11 cellular contexts compared by ENCODE assay signal in genomic region chr11:114172055-114172861, GRCh38.
DNase-seq lines count a peak whose midpoint lies in the region; ATAC-seq and TF ChIP-seq lines count a peak whose summit lies in the region.
"Had no signal": no experiment of that assay in that cellular context is flagged by ENCODE, and none has a peak within 500 bp of the region (broad histone marks: within the 10 kb centered on the region; RNA-seq: fewer than 3 reads in every experiment).

No MANE protein-coding gene starts in this region.

- H3K9me3 Mint-ChIP-seq in T-helper 2 cell treated with Interferon-gamma antibody and Interleukin-4, amounts not matched to agents 5 μg/mL and 100 μg/mL, for 36 hours, result no peaks in the 10 kb centered on the region
- H3K9me3 Mint-ChIP-seq in stimulated activated naive CD8-positive, alpha-beta T cell treated with anti-CD3 and anti-CD28 coated beads, Interleukin-15, amount 100 ng/mL, for 72 hours, result no peaks in the 10 kb centered on the region
- peaks cover 2% of the 10 kb centered on the region for H3K9me3 Mint-ChIP-seq in glutamatergic neuron (ENCODE audit: unreplicated experiment)

- no peaks in the 10 kb centered on the region for H3K9me3 ChIP-seq in right cardiac atrium (ENCODE audit: control insufficient read depth, low read length)
- H3K9me3 ChIP-seq: A549 had no signal

- DNase-seq in NCI-H1105 treated with DMSO at 0.1 percent for 48 hours (lab: John Stamatoyannopoulos, UW), result peak; percentile 53
- DNase-seq in NCI-H1105 (lab: John Stamatoyannopoulos, UW), result no peak
- no peak for DNase-seq in T-helper 2 cell treated with Interferon-gamma antibody and Interleukin-4, amounts not matched to agents 5 μg/mL and 100 μg/mL, for 36 hours (ENCODE audit: low spot score)
- no peak for DNase-seq in right cardiac atrium
- no peak for DNase-seq in stimulated activated naive CD8-positive, alpha-beta T cell treated with anti-CD3 and anti-CD28 coated beads, Interleukin-15, amount 100 ng/mL, for 72 hours
- DNase-seq in glutamatergic neuron, result no peak
- DNase-seq in DMS114 treated with DMSO at 0.1 percent for 48 hours (lab: John Stamatoyannopoulos, UW; ENCODE audit: unreplicated experiment), result no peak
- DNase-seq: NCI-H1694 treated with DMSO at 0.1 percent for 48 hours, occipital lobe had no signal

- WGBS in right cardiac atrium, result 55% methylated on average over 14 of the region's 14 CpGs

- peaks cover 76% of the 10 kb centered on the region for H3K4me1 ChIP-seq in right cardiac atrium (ENCODE audit: control insufficient read depth, insufficient read depth, low read length)
- H3K4me1 ChIP-seq: A549 had no signal

- peaks cover 73% of the 10 kb centered on the region for H3K4me1 Mint-ChIP-seq in T-helper 2 cell treated with Interferon-gamma antibody and Interleukin-4, amounts not matched to agents 5 μg/mL and 100 μg/mL, for 36 hours (ENCODE audit: low read depth)
- peaks cover 81% of the 10 kb centered on the region for H3K4me1 Mint-ChIP-seq in stimulated activated naive CD8-positive, alpha-beta T cell treated with anti-CD3 and anti-CD28 coated beads, Interleukin-15, amount 100 ng/mL, for 72 hours
- H3K4me1 Mint-ChIP-seq in glutamatergic neuron (ENCODE audit: low read depth, unreplicated experiment), result peaks cover 26% of the 10 kb centered on the region

- TF ChIP-seq CTCF in glutamatergic neuron (IDR thresholded peaks at IDR 0.05; ENCODE audit: partially characterized antibody, unreplicated experiment), result no peak

- H3K27ac ChIP-seq in right cardiac atrium (ENCODE audit: low read length), result peak overlapping the region; percentile 100

- H3K27ac Mint-ChIP-seq in T-helper 2 cell treated with Interferon-gamma antibody and Interleukin-4, amounts not matched to agents 5 μg/mL and 100 μg/mL, for 36 hours, result peak overlapping the region; percentile 73
- H3K27ac Mint-ChIP-seq in stimulated activated naive CD8-positive, alpha-beta T cell treated with anti-CD3 and anti-CD28 coated beads, Interleukin-15, amount 100 ng/mL, for 72 hours, result peak overlapping the region in 1 of 2 donors; percentile 78
- no peak overlapping the region for H3K27ac Mint-ChIP-seq in glutamatergic neuron (ENCODE audit: unreplicated experiment)

- H3K27me3 ChIP-seq in right cardiac atrium (ENCODE audit: control insufficient read depth, insufficient read depth), result no peaks in the 10 kb centered on the region

- H3K27me3 Mint-ChIP-seq in T-helper 2 cell treated with Interferon-gamma antibody and Interleukin-4, amounts not matched to agents 5 μg/mL and 100 μg/mL, for 36 hours (ENCODE audit: low read depth), result peaks cover 7% of the 10 kb centered on the region
- no peaks in the 10 kb centered on the region for H3K27me3 Mint-ChIP-seq in stimulated activated naive CD8-positive, alpha-beta T cell treated with anti-CD3 and anti-CD28 coated beads, Interleukin-15, amount 100 ng/mL, for 72 hours
- H3K27me3 Mint-ChIP-seq in glutamatergic neuron (ENCODE audit: unreplicated experiment), result peaks cover 2% of the 10 kb centered on the region

- peak overlapping the region; percentile 42 for H3K4me3 Mint-ChIP-seq in T-helper 2 cell treated with Interferon-gamma antibody and Interleukin-4, amounts not matched to agents 5 μg/mL and 100 μg/mL, for 36 hours
- H3K4me3 Mint-ChIP-seq in stimulated activated naive CD8-positive, alpha-beta T cell treated with anti-CD3 and anti-CD28 coated beads, Interleukin-15, amount 100 ng/mL, for 72 hours, result peak overlapping the region; percentile 39 to 41
- H3K4me3 Mint-ChIP-seq in glutamatergic neuron (ENCODE audit: unreplicated experiment), result no peak overlapping the region

- H3K36me3 Mint-ChIP-seq in T-helper 2 cell treated with Interferon-gamma antibody and Interleukin-4, amounts not matched to agents 5 μg/mL and 100 μg/mL, for 36 hours (ENCODE audit: low read depth), result peaks cover 3% of the 10 kb centered on the region
- no peaks in the 10 kb centered on the region for H3K36me3 Mint-ChIP-seq in glutamatergic neuron (ENCODE audit: unreplicated experiment)

- H3K4me3 ChIP-seq in right cardiac atrium (ENCODE audit: low read length), result no peak overlapping the region
- H3K4me3 ChIP-seq: A549 had no signal

- no peak for ATAC-seq in right cardiac atrium
- ATAC-seq in stimulated activated naive CD8-positive, alpha-beta T cell treated with anti-CD3 and anti-CD28 coated beads, Interleukin-15, amount 100 ng/mL, for 72 hours, result no peak
- ATAC-seq in GM19351 (IDR thresholded peaks at IDR 0.05; ENCODE audit: unreplicated experiment), result no peak
- ATAC-seq: A549 had no signal

- intact Hi-C loops in right cardiac atrium (cut with DNase I), result loop anchor here in 2 of 4 donors (5.0 kb wide), 1 partner anchor 110 kb away; no protein-coding TSS in a partner anchor
